ENCODE assay signal across 10 cellular contexts in genomic region chr3:42263354-42264346, GRCh38. TPM values are rescaled to one million over a fixed set of nuclear protein-coding genes. Genes with fewer than 3 reads are reported as not detected.
DNase-seq lines count a peak whose midpoint lies in the region; ATAC-seq and TF ChIP-seq lines count a peak whose summit lies in the region.
"Had no signal": no experiment of that assay in that cellular context is flagged by ENCODE, and none has a peak within 500 bp of the region (broad histone marks: within the 10 kb centered on the region; RNA-seq: fewer than 3 reads in every experiment).

No MANE protein-coding gene starts in this region.

- no peak overlapping the region for H3K4me3 Mint-ChIP-seq in activated naive CD4-positive, alpha-beta T cell treated with anti-CD3 and anti-CD28 coated beads, Interleukin-2, amount 10 ng/mL, durations not matched to agents 7 days and 5 days
- no peak overlapping the region for H3K4me3 Mint-ChIP-seq in activated CD8-positive, alpha-beta T cell treated with anti-CD3 and anti-CD28 coated beads, Interleukin-2, amount 10 ng/mL, durations not matched to agents 7 days and 5 days
- peak overlapping the region; percentile 60 to 76 for H3K4me3 Mint-ChIP-seq in stimulated activated naive CD8-positive, alpha-beta T cell treated with anti-CD3 and anti-CD28 coated beads, Interleukin-15, amount 100 ng/mL, for 72 hours

- TF ChIP-seq CTCF in Peyer's patch (IDR thresholded peaks at IDR 0.05) = peak in 1 of 6 experiments; percentile 3

- peaks cover 7% of the 10 kb centered on the region for H3K4me1 ChIP-seq in iPS-20b (ENCODE audit: insufficient read depth, low read length)
- H3K4me1 ChIP-seq in Peyer's patch = peaks cover 0 to 19% (median 0%) of the 10 kb centered on the region in 4 donors

- H3K27ac ChIP-seq in iPS-20b (ENCODE audit: low read length) (no peak overlapping the region), Peyer's patch (no peak overlapping the region)

- H3K9me3 Mint-ChIP-seq in activated naive CD4-positive, alpha-beta T cell treated with anti-CD3 and anti-CD28 coated beads, Interleukin-2, amount 10 ng/mL, durations not matched to agents 7 days and 5 days = no peaks in the 10 kb centered on the region
- H3K9me3 Mint-ChIP-seq in activated CD8-positive, alpha-beta T cell treated with anti-CD3 and anti-CD28 coated beads, Interleukin-2, amount 10 ng/mL, durations not matched to agents 7 days and 5 days (ENCODE audit: insufficient read depth) = no peaks in the 10 kb centered on the region
- H3K9me3 Mint-ChIP-seq in stimulated activated naive CD8-positive, alpha-beta T cell treated with anti-CD3 and anti-CD28 coated beads, Interleukin-15, amount 100 ng/mL, for 72 hours = no peaks in the 10 kb centered on the region

- H3K4me1 Mint-ChIP-seq in activated naive CD4-positive, alpha-beta T cell treated with anti-CD3 and anti-CD28 coated beads, Interleukin-2, amount 10 ng/mL, durations not matched to agents 7 days and 5 days = peaks cover 5% of the 10 kb centered on the region
- peaks cover 6% of the 10 kb centered on the region for H3K4me1 Mint-ChIP-seq in activated CD8-positive, alpha-beta T cell treated with anti-CD3 and anti-CD28 coated beads, Interleukin-2, amount 10 ng/mL, durations not matched to agents 7 days and 5 days (ENCODE audit: low read depth)
- peaks cover 28% of the 10 kb centered on the region for H3K4me1 Mint-ChIP-seq in stimulated activated naive CD8-positive, alpha-beta T cell treated with anti-CD3 and anti-CD28 coated beads, Interleukin-15, amount 100 ng/mL, for 72 hours

- H3K9me3 ChIP-seq in iPS-20b (ENCODE audit: insufficient read depth, low read depth, low read length) (peaks cover 2% of the 10 kb centered on the region; the same call in 1 of the 2 replicates), Peyer's patch (no peaks in the 10 kb centered on the region)

- no peak overlapping the region for H3K27ac Mint-ChIP-seq in activated naive CD4-positive, alpha-beta T cell treated with anti-CD3 and anti-CD28 coated beads, Interleukin-2, amount 10 ng/mL, durations not matched to agents 7 days and 5 days
- no peak overlapping the region for H3K27ac Mint-ChIP-seq in activated CD8-positive, alpha-beta T cell treated with anti-CD3 and anti-CD28 coated beads, Interleukin-2, amount 10 ng/mL, durations not matched to agents 7 days and 5 days
- no peak overlapping the region for H3K27ac Mint-ChIP-seq in stimulated activated naive CD8-positive, alpha-beta T cell treated with anti-CD3 and anti-CD28 coated beads, Interleukin-15, amount 100 ng/mL, for 72 hours

- no peak for TF ChIP-seq POLR2A in Peyer's patch (IDR thresholded peaks at IDR 0.05)

- CTCF ChIA-PET in activated naive CD4-positive, alpha-beta T cell treated with anti-CD3 and anti-CD28 coated beads, Interleukin-2, amount 10 ng/mL, durations not matched to agents 7 days and 5 days (lab: Charles Lee) = interaction anchor here (0.6 kb wide), 1 partner anchor 179 kb away, joined by 3 read pairs; no protein-coding TSS in a partner anchor
- CTCF ChIA-PET in activated CD8-positive, alpha-beta T cell treated with anti-CD3 and anti-CD28 coated beads, Interleukin-2, amount 10 ng/mL, durations not matched to agents 7 days and 5 days (lab: Charles Lee) = interaction anchor here (5.4 kb wide), 1 partner anchor 15 kb away, joined by 29 read pairs; no protein-coding TSS in a partner anchor

- peaks cover 64% of the 10 kb centered on the region for H3K27me3 ChIP-seq in iPS-20b (ENCODE audit: insufficient read depth, low read length)
- H3K27me3 ChIP-seq in Peyer's patch = peaks cover 0 to 22% of the 10 kb centered on the region in 2 donors

- H3K36me3 ChIP-seq in iPS-20b (ENCODE audit: insufficient read depth, low read depth, low read length) = no peaks in the 10 kb centered on the region
- no peaks in the 10 kb centered on the region for H3K36me3 ChIP-seq in Peyer's patch

- DNase-seq in activated naive CD4-positive, alpha-beta T cell treated with anti-CD3 and anti-CD28 coated beads, Interleukin-2, amount 50 U/mL, for 16 hours = peak; percentile 29
- DNase-seq in activated naive CD4-positive, alpha-beta T cell treated with anti-CD3 and anti-CD28 coated beads, Interleukin-2, amount 10 ng/mL, durations not matched to agents 7 days and 5 days = no peak
- no peak for DNase-seq in activated CD8-positive, alpha-beta T cell treated with anti-CD3 and anti-CD28 coated beads, Interleukin-2, amount 10 ng/mL, durations not matched to agents 7 days and 5 days
- peak in 1 of 2 donors; percentile 45 for DNase-seq in stimulated activated naive CD8-positive, alpha-beta T cell treated with anti-CD3 and anti-CD28 coated beads, Interleukin-15, amount 100 ng/mL, for 72 hours
- no peak for DNase-seq in Peyer's patch
- no peak for DNase-seq in HuH-7 (ENCODE audit: low spot score)

- H3K9ac ChIP-seq in iPS-20b (ENCODE audit: low read depth, low read length) = peak overlapping the region; percentile 40; the same call in 1 of the 2 replicates

- POLR2A ChIA-PET in activated CD8-positive, alpha-beta T cell treated with anti-CD3 and anti-CD28 coated beads, Interleukin-2, amount 10 ng/mL, durations not matched to agents 7 days and 5 days (lab: Charles Lee) = no interaction called here

- H3K27me3 Mint-ChIP-seq in activated naive CD4-positive, alpha-beta T cell treated with anti-CD3 and anti-CD28 coated beads, Interleukin-2, amount 10 ng/mL, durations not matched to agents 7 days and 5 days = peaks cover 86% of the 10 kb centered on the region
- peaks cover 65% of the 10 kb centered on the region for H3K27me3 Mint-ChIP-seq in activated CD8-positive, alpha-beta T cell treated with anti-CD3 and anti-CD28 coated beads, Interleukin-2, amount 10 ng/mL, durations not matched to agents 7 days and 5 days (ENCODE audit: low read depth)
- peaks cover 90% of the 10 kb centered on the region for H3K27me3 Mint-ChIP-seq in stimulated activated naive CD8-positive, alpha-beta T cell treated with anti-CD3 and anti-CD28 coated beads, Interleukin-15, amount 100 ng/mL, for 72 hours

- H3K36me3 Mint-ChIP-seq in activated naive CD4-positive, alpha-beta T cell treated with anti-CD3 and anti-CD28 coated beads, Interleukin-2, amount 10 ng/mL, durations not matched to agents 7 days and 5 days = no peaks in the 10 kb centered on the region
- peaks cover 2% of the 10 kb centered on the region for H3K36me3 Mint-ChIP-seq in activated CD8-positive, alpha-beta T cell treated with anti-CD3 and anti-CD28 coated beads, Interleukin-2, amount 10 ng/mL, durations not matched to agents 7 days and 5 days (ENCODE audit: low read depth)
- H3K36me3 Mint-ChIP-seq: CD4-positive, CD25-positive, alpha-beta regulatory T cell had no signal

- peak; percentile 44 for ATAC-seq in activated CD8-positive, alpha-beta T cell treated with anti-CD3 and anti-CD28 coated beads, Interleukin-2, amount 10 ng/mL, durations not matched to agents 7 days and 5 days
- peak; percentile 82 for ATAC-seq in stimulated activated naive CD8-positive, alpha-beta T cell treated with anti-CD3 and anti-CD28 coated beads, Interleukin-15, amount 100 ng/mL, for 72 hours
- ATAC-seq in HG02588 (IDR thresholded peaks at IDR 0.05; ENCODE audit: unreplicated experiment) = no peak

- H3K4me3 ChIP-seq in iPS-20b (ENCODE audit: low read length) = peak overlapping the region; percentile 66
- H3K4me3 ChIP-seq in Peyer's patch = peak overlapping the region in 1 of 4 donors; percentile 23

RNA-seq across cellular contexts. Expression of gene CCK, which starts 2.3 kb away (rescaled TPM):
- not detected for total RNA-seq in activated CD8-positive, alpha-beta T cell treated with anti-CD3 and anti-CD28 coated beads, Interleukin-2, amount 10 ng/mL, durations not matched to agents 7 days and 5 days
- total RNA-seq in Peyer's patch = 1 to 10 TPM in 1 of 4 donors, not detected in 3; 3.5 TPM
- total RNA-seq: CD4-positive, CD25-positive, alpha-beta regulatory T cell; Right ventricle myocardium superior had no signal

Comparison
In these comparisons a context has a peak if more than half of its experiments do, and no peak if none do; other contexts are left out.
1. H3K4me3 Mint-ChIP-seq: peak in stimulated activated naive CD8-positive, alpha-beta T cell treated with anti-CD3 and anti-CD28 coated beads, Interleukin-15, amount 100 ng/mL, for 72 hours (2 of 2); none in activated naive CD4-positive, alpha-beta T cell treated with anti-CD3 and anti-CD28 coated beads, Interleukin-2, amount 10 ng/mL, durations not matched to agents 7 days and 5 days (single experiment) and activated CD8-positive, alpha-beta T cell treated with anti-CD3 and anti-CD28 coated beads, Interleukin-2, amount 10 ng/mL, durations not matched to agents 7 days and 5 days (single experiment).